Comparison of ENCODE assay signal across 24 cellular contexts in the genomic region with DNA sequence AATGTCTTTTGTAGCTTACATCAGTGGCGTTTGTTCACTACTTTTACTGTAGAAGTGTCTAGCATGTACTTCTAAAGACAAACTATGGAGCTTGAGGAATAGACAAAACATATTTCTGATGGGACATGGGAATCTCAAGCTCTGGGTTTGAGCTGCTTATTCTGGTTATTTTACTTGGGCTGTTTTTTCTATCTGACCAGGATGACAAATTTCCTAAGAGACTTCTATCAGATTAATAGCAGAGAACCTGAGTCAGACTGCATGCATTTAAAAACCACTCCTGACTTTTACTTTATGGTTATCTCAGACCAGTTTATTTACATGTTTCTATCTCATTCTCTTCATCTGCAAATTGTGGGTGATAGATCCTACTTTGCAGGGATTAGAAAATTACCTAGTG.
DNase-seq lines count a peak whose midpoint lies in the region; ATAC-seq and TF ChIP-seq lines count a peak whose summit lies in the region.
"Had no signal": no experiment of that assay in that cellular context is flagged by ENCODE, and none has a peak within 500 bp of the region (broad histone marks: within the 10 kb centered on the region; RNA-seq: fewer than 3 reads in every experiment).

No MANE protein-coding gene starts in this region.

- DNase-seq in HCEC 1CT, result peak; percentile 82
- peak; percentile 56 for DNase-seq in astrocyte of the spinal cord (ENCODE audit: low read depth, low spot score)
- peak; percentile 55 for DNase-seq in fibroblast of pulmonary artery (ENCODE audit: low read depth)
- DNase-seq in activated naive CD4-positive, alpha-beta T cell treated with anti-CD3 and anti-CD28 coated beads, Interleukin-2, amount 50 U/mL, for 72 hours (ENCODE audit: low spot score in 2 of 2), result no peak
- no peak for DNase-seq in upper lobe of left lung
- no peak for DNase-seq in dorsolateral prefrontal cortex
- no peak for DNase-seq in endodermal cell
- DNase-seq: activated CD4-positive, CD25-positive, alpha-beta regulatory T cell; activated CD8-positive, alpha-beta T cell treated with anti-CD3 and anti-CD28 coated beads for 36 hours; activated naive CD4-positive, alpha-beta T cell; activated T-cell treated with anti-CD3 and anti-CD28 coated beads, Interleukin-2, amount 50 U/mL, for 1 hour; anterior cingulate cortex; Caco-2; mesendoderm; NCI-H1417 treated with DMSO at 0.1 percent for 48 hours; NCI-H2171; NCI-H526; transverse colon had no signal

- H3K4me1 Mint-ChIP-seq in endodermal cell, result no peaks in the 10 kb centered on the region
- H3K4me1 Mint-ChIP-seq: B cell had no signal

- H3K9me3 ChIP-seq in skeletal muscle satellite cell (replicated peaks; ENCODE audit: low read length), result no peaks in the 10 kb centered on the region
- H3K9me3 ChIP-seq in upper lobe of left lung, result no peaks in the 10 kb centered on the region
- H3K9me3 ChIP-seq in endodermal cell (ENCODE audit: control insufficient read depth, low read length), result no peaks in the 10 kb centered on the region
- H3K9me3 ChIP-seq: Caco-2, gastroesophageal sphincter, transverse colon had no signal

- TF ChIP-seq POLR2A in upper lobe of left lung (IDR thresholded peaks at IDR 0.05), result no peak

- H3K36me3 Mint-ChIP-seq in activated naive CD4-positive, alpha-beta T cell treated with anti-CD3 and anti-CD28 coated beads, Interleukin-2, amount 50 U/mL, for 72 hours, result no peaks in the 10 kb centered on the region
- no peaks in the 10 kb centered on the region for H3K36me3 Mint-ChIP-seq in endodermal cell (ENCODE audit: low read depth)
- H3K36me3 Mint-ChIP-seq: natural killer cell treated with Interleukin-12 subunit alpha and Interleukin-12 subunit beta and Interleukin-15 and Interleukin-18, amount 100 ng/mL, for 72 hours had no signal

- no peak overlapping the region for H3K4me3 Mint-ChIP-seq in endodermal cell
- H3K4me3 Mint-ChIP-seq: activated CD8-positive, alpha-beta T cell treated with anti-CD3 and anti-CD28 coated beads for 36 hours; B cell; natural killer cell treated with Interleukin-12 subunit alpha and Interleukin-12 subunit beta and Interleukin-15 and Interleukin-18, amount 100 ng/mL, for 72 hours; stimulated activated naive CD8-positive, alpha-beta T cell treated with anti-CD3 and anti-CD28 coated beads, Interleukin-15, Interleukin-2, amounts not matched to agents 100 ng/mL and 50 ng/mL, for 24 hours had no signal

- in situ Hi-C loops in astrocyte of the spinal cord (cut with HindIII; ENCODE audit: low sequenced_read_pairs), result no loop called here

- H3K4me1 ChIP-seq in skeletal muscle satellite cell (ENCODE audit: control insufficient read depth, insufficient read depth, low read length) (peaks cover 64% of the 10 kb centered on the region), upper lobe of left lung (peaks cover 0 to 2% (median 0%) of the 10 kb centered on the region in 4 donors), endodermal cell (ENCODE audit: control insufficient read depth, insufficient read depth, low read length) (no peaks in the 10 kb centered on the region)
- H3K4me1 ChIP-seq: Caco-2, transverse colon had no signal

- H3K27me3 Mint-ChIP-seq in endodermal cell (ENCODE audit: insufficient read depth), result no peaks in the 10 kb centered on the region
- H3K27me3 Mint-ChIP-seq: activated CD8-positive, alpha-beta T cell treated with anti-CD3 and anti-CD28 coated beads for 36 hours; B cell; natural killer cell treated with Interleukin-12 subunit alpha and Interleukin-12 subunit beta and Interleukin-15 and Interleukin-18, amount 100 ng/mL, for 72 hours; stimulated activated naive CD8-positive, alpha-beta T cell treated with anti-CD3 and anti-CD28 coated beads, Interleukin-15, Interleukin-2, amounts not matched to agents 100 ng/mL and 50 ng/mL, for 24 hours had no signal

- intact Hi-C loops in dorsolateral prefrontal cortex (cut with DNase I), result no loop called here

- peak overlapping the region; percentile 17 for H3K4me2 ChIP-seq in skeletal muscle satellite cell (ENCODE audit: low read length)

- no peaks in the 10 kb centered on the region for H3K9me3 Mint-ChIP-seq in activated naive CD4-positive, alpha-beta T cell treated with anti-CD3 and anti-CD28 coated beads, Interleukin-2, amount 50 U/mL, for 72 hours
- no peaks in the 10 kb centered on the region for H3K9me3 Mint-ChIP-seq in endodermal cell
- H3K9me3 Mint-ChIP-seq: activated CD8-positive, alpha-beta T cell treated with anti-CD3 and anti-CD28 coated beads for 36 hours; natural killer cell treated with Interleukin-12 subunit alpha and Interleukin-12 subunit beta and Interleukin-15 and Interleukin-18, amount 100 ng/mL, for 72 hours; stimulated activated naive CD8-positive, alpha-beta T cell treated with anti-CD3 and anti-CD28 coated beads, Interleukin-15, Interleukin-2, amounts not matched to agents 100 ng/mL and 50 ng/mL, for 24 hours had no signal

- H3K4me3 ChIP-seq in astrocyte of the spinal cord (ENCODE audit: low read depth, low read length) (no peak overlapping the region), fibroblast of pulmonary artery (replicated peaks; ENCODE audit: low read depth, low read length) (no peak overlapping the region), skeletal muscle satellite cell (ENCODE audit: low read length) (no peak overlapping the region), upper lobe of left lung (no peak overlapping the region), dorsolateral prefrontal cortex (no peak overlapping the region), endodermal cell (ENCODE audit: low read length) (no peak overlapping the region)
- H3K4me3 ChIP-seq: gastroesophageal sphincter, skin epidermis, transverse colon had no signal

- WGBS in upper lobe of left lung, 2 donors, result 62 to 80% methylated on average over 1 of the region's 1 CpG
- WGBS in endodermal cell (ENCODE audit: insufficient coverage in 1 of 2, insufficient read length in 1 of 2), 2 experiments, result 96 to 100% methylated on average over 1 of the region's 1 CpG

- H3K9ac ChIP-seq in skeletal muscle satellite cell (ENCODE audit: low read depth, low read length), result peak overlapping the region; percentile 69
- no peak overlapping the region for H3K9ac ChIP-seq in endodermal cell (ENCODE audit: extremely low read depth, low read length, poor library complexity, severe bottlenecking)

- ATAC-seq in activated naive CD4-positive, alpha-beta T cell treated with anti-CD3 and anti-CD28 coated beads, Interleukin-2, amount 50 U/mL, for 72 hours, result no peak
- ATAC-seq in upper lobe of left lung (ENCODE audit: low FRiP score in 2 of 2), result no peak
- ATAC-seq: activated CD8-positive, alpha-beta T cell treated with anti-CD3 and anti-CD28 coated beads for 36 hours; gastroesophageal sphincter; natural killer cell treated with Interleukin-12 subunit alpha and Interleukin-12 subunit beta and Interleukin-15 and Interleukin-18, amount 100 ng/mL, for 72 hours had no signal

- TF ChIP-seq CTCF in astrocyte of the spinal cord (IDR thresholded peaks at IDR 0.05; ENCODE audit: low read depth, low read length), result no peak
- TF ChIP-seq CTCF in fibroblast of pulmonary artery (IDR thresholded peaks at IDR 0.05; ENCODE audit: low read length, missing control alignments), result no peak
- no peak for TF ChIP-seq CTCF in upper lobe of left lung (IDR thresholded peaks at IDR 0.05)
- TF ChIP-seq CTCF in dorsolateral prefrontal cortex (IDR thresholded peaks at IDR 0.05 in 54 of 56, conservative IDR thresholded peaks at IDR 0.05 in 2 of 56; ENCODE audit: low read depth in 1 of 56, partially characterized antibody in 56 of 56), result no peak
- TF ChIP-seq CTCF in endodermal cell (conservative IDR thresholded peaks at IDR 0.05), result no peak

- no peaks in the 10 kb centered on the region for H3K27me3 ChIP-seq in skeletal muscle satellite cell (ENCODE audit: control insufficient read depth, insufficient read depth, low read length)
- H3K27me3 ChIP-seq in upper lobe of left lung, result no peaks in the 10 kb centered on the region
- H3K27me3 ChIP-seq in dorsolateral prefrontal cortex, result no peaks in the 10 kb centered on the region
- no peaks in the 10 kb centered on the region for H3K27me3 ChIP-seq in endodermal cell (ENCODE audit: control insufficient read depth, insufficient read depth, low read length, poor library complexity, severe bottlenecking)
- H3K27me3 ChIP-seq: gastroesophageal sphincter, transverse colon had no signal

- H3K27ac ChIP-seq in upper lobe of left lung (no peak overlapping the region), dorsolateral prefrontal cortex (no peak overlapping the region), endodermal cell (ENCODE audit: low read depth, low read length) (no peak overlapping the region)
- H3K27ac ChIP-seq: gastroesophageal sphincter, skin epidermis, transverse colon had no signal

- no peak for TF ChIP-seq EP300 in upper lobe of left lung (IDR thresholded peaks at IDR 0.05)

- H3K36me3 ChIP-seq in skeletal muscle satellite cell (ENCODE audit: insufficient read depth, low read length) (no peaks in the 10 kb centered on the region), upper lobe of left lung (no peaks in the 10 kb centered on the region), endodermal cell (ENCODE audit: control insufficient read depth, insufficient read depth, low read length) (no peaks in the 10 kb centered on the region)
- H3K36me3 ChIP-seq: gastroesophageal sphincter, transverse colon had no signal

- no peak overlapping the region for H3K27ac Mint-ChIP-seq in activated naive CD4-positive, alpha-beta T cell treated with anti-CD3 and anti-CD28 coated beads, Interleukin-2, amount 50 U/mL, for 72 hours
- H3K27ac Mint-ChIP-seq in endodermal cell, result no peak overlapping the region
- H3K27ac Mint-ChIP-seq: activated CD8-positive, alpha-beta T cell treated with anti-CD3 and anti-CD28 coated beads for 36 hours; B cell; natural killer cell treated with Interleukin-12 subunit alpha and Interleukin-12 subunit beta and Interleukin-15 and Interleukin-18, amount 100 ng/mL, for 72 hours; stimulated activated naive CD8-positive, alpha-beta T cell treated with anti-CD3 and anti-CD28 coated beads, Interleukin-15, Interleukin-2, amounts not matched to agents 100 ng/mL and 50 ng/mL, for 24 hours had no signal

Comparison
In these comparisons a context has a peak if more than half of its experiments do, and no peak if none do; other contexts are left out.
1. DNase-seq: peak in HCEC 1CT (single experiment), astrocyte of the spinal cord (single experiment) and fibroblast of pulmonary artery (single experiment); none in activated naive CD4-positive, alpha-beta T cell treated with anti-CD3 and anti-CD28 coated beads, Interleukin-2, amount 50 U/mL, for 72 hours (0 of 2), upper lobe of left lung (0 of 2), dorsolateral prefrontal cortex (0 of 10) and endodermal cell (single experiment).